Comparison of ENCODE assay signal across 10 cellular contexts in genomic region chr16:16185095-16185494, GRCh38. TPM values are rescaled to one million over a fixed set of nuclear protein-coding genes. Genes with fewer than 3 reads are reported as not detected.
"Had no signal": no experiment of that assay in that cellular context is flagged by ENCODE, and none has a peak within 500 bp of the region (broad histone marks: within the 10 kb centered on the region; RNA-seq: fewer than 3 reads in every experiment).

No MANE protein-coding gene starts in this region.

- H3K4me3 ChIP-seq: GM23248, GM23338, HAP-1 had no signal

- H3K36me3 ChIP-seq: HAP-1 had no signal

- ATAC-seq: GM23338, HCT116 had no signal

- H2AFZ ChIP-seq: GM23248, GM23338 had no signal

- H3K9me3 ChIP-seq: HAP-1 had no signal

- H3K27ac Mint-ChIP-seq: GM23338, H9, HFFc6 had no signal

- H3K9me3 Mint-ChIP-seq: HFFc6 had no signal

- H3K4me2 ChIP-seq: GM23338 had no signal

- H3K4me3 Mint-ChIP-seq: GM23338, H9, HFFc6 had no signal

- DNase-seq: GM23248, GOT3, H9, HCEC 1CT, HFFc6 had no signal

- H3K27ac ChIP-seq: GM23248 had no signal

- H3K9ac ChIP-seq: GM23248 had no signal

- H3K4me1 ChIP-seq: HAP-1 had no signal

- FAIRE-seq: H1, H54 had no signal

RNA-seq across cellular contexts. Expression of gene ABCC6, which starts 38.2 kb away (rescaled TPM):
- total RNA-seq: GM23248 had no signal
